In genomic region chr4:1562371-1562770, GRCh38 we compare ENCODE assay signal across 7 cellular contexts.
"Had no signal": no experiment of that assay in that cellular context is flagged by ENCODE, and none has a peak within 500 bp of the region (broad histone marks: within the 10 kb centered on the region; RNA-seq: fewer than 3 reads in every experiment).

No MANE protein-coding gene starts in this region.

- H3K27ac ChIP-seq: HL-60 had no signal

- FAIRE-seq: HepG2, HTR-8/SVneo, K562 had no signal

- DNase-seq: IMR-90, KBM-7 had no signal

- ATAC-seq: HepG2, K562 had no signal

- H3K27ac Mint-ChIP-seq: IgD-negative memory B cell had no signal

- H3K4me3 ChIP-seq: K562 had no signal

- H3K4me3 Mint-ChIP-seq: IgD-negative memory B cell had no signal
